ENCODE assay signal across 1 cellular context in the genomic region with DNA sequence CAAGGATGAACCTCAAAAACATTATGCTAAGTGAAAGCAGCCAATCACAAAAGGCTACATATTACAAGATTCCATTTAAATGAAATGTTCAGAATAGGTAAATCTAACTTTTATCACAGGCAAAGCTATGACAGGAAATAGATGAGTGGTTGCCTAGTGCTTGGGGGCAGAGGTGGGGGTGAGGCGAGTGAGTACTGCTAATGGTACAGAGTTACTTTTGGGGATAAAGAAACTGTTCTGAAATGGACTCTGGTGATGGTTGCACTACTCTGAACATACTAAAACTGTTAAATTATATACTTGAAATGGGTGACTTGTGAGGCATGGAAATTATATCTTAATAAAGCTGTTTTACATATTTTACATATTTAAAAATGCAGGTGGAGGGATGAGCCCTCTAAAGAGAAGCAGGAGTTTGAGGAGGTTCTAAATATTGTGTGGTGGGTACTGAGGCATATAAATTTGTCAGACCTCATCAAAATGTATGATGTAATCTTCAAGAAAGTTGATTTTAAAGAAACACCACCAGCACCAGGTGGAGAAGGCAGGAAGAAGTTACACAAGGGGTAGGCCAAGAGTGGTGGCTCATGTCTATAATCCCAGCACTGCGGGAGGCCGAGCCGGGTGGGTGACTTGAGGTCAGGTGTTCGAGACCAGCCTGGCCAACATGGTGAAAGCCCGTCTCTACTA.
A peak's percentile ranks its signal among the peaks of the same experiment; 100 is the strongest.
TF ChIP-seq lines count a peak whose summit lies in the region.

No MANE protein-coding gene starts in this region.

TF ChIP-seq in GM12878, 131 proteins besides CTCF, POLR2A, EP300 and RAD21:
- TF ChIP-seq BHLHE40 (IDR thresholded peaks at IDR 0.05; ENCODE audit: borderline replicate concordance in 1 of 2, low read depth in 2 of 2, low read length in 1 of 2) = no peak
- TF ChIP-seq ATF7 (IDR thresholded peaks at IDR 0.05; ENCODE audit: low read depth) = peak; percentile 32; the same call in 1 of the 2 replicates
